Comparison of ENCODE assay signal across 2 cellular contexts in genomic region chr1:46465981-46466476, GRCh38.
TF ChIP-seq lines count a peak whose summit lies in the region.

No MANE protein-coding gene starts in this region.

TF ChIP-seq in HCT116, 20 proteins besides CTCF, POLR2A, EP300 and RAD21 (continued from another document):
- TF ChIP-seq, protein P1, sequence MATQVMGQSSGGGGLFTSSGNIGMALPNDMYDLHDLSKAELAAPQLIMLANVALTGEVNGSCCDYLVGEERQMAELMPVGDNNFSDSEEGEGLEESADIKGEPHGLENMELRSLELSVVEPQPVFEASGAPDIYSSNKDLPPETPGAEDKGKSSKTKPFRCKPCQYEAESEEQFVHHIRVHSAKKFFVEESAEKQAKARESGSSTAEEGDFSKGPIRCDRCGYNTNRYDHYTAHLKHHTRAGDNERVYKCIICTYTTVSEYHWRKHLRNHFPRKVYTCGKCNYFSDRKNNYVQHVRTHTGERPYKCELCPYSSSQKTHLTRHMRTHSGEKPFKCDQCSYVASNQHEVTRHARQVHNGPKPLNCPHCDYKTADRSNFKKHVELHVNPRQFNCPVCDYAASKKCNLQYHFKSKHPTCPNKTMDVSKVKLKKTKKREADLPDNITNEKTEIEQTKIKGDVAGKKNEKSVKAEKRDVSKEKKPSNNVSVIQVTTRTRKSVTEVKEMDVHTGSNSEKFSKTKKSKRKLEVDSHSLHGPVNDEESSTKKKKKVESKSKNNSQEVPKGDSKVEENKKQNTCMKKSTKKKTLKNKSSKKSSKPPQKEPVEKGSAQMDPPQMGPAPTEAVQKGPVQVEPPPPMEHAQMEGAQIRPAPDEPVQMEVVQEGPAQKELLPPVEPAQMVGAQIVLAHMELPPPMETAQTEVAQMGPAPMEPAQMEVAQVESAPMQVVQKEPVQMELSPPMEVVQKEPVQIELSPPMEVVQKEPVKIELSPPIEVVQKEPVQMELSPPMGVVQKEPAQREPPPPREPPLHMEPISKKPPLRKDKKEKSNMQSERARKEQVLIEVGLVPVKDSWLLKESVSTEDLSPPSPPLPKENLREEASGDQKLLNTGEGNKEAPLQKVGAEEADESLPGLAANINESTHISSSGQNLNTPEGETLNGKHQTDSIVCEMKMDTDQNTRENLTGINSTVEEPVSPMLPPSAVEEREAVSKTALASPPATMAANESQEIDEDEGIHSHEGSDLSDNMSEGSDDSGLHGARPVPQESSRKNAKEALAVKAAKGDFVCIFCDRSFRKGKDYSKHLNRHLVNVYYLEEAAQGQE (IDR thresholded peaks at IDR 0.05; ENCODE audit: low read depth): no peak
- TF ChIP-seq, protein P2, sequence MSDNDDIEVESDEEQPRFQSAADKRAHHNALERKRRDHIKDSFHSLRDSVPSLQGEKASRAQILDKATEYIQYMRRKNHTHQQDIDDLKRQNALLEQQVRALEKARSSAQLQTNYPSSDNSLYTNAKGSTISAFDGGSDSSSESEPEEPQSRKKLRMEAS (IDR thresholded peaks at IDR 0.05): no peak
- TF ChIP-seq YY1 (IDR thresholded peaks at IDR 0.05; ENCODE audit: extremely low read depth, insufficient replicate concordance, low read depth, low read length) (no peak), CBX3 (IDR thresholded peaks at IDR 0.05; ENCODE audit: low read depth) (no peak)

TF ChIP-seq in WTC11, 78 proteins besides CTCF, POLR2A, EP300 and RAD21 (continued from another document):
- TF ChIP-seq ZNF532 (CRISPR knock-in tag; IDR thresholded peaks at IDR 0.05; ENCODE audit: borderline replicate concordance): no peak
- TF ChIP-seq GABPB1 (CRISPR knock-in tag; IDR thresholded peaks at IDR 0.05): no peak
- no peak for TF ChIP-seq MLX (CRISPR knock-in tag; IDR thresholded peaks at IDR 0.05)
- TF ChIP-seq ZNF121 (CRISPR knock-in tag; IDR thresholded peaks at IDR 0.05): no peak
- TF ChIP-seq PRDM15 (CRISPR knock-in tag; IDR thresholded peaks at IDR 0.05): no peak
- no peak for TF ChIP-seq FOXK1 (CRISPR knock-in tag; IDR thresholded peaks at IDR 0.05)
- TF ChIP-seq, protein P3, sequence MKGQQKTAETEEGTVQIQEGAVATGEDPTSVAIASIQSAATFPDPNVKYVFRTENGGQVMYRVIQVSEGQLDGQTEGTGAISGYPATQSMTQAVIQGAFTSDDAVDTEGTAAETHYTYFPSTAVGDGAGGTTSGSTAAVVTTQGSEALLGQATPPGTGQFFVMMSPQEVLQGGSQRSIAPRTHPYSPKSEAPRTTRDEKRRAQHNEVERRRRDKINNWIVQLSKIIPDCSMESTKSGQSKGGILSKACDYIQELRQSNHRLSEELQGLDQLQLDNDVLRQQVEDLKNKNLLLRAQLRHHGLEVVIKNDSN (CRISPR knock-in tag; IDR thresholded peaks at IDR 0.05): no peak
- TF ChIP-seq ZNF423 (CRISPR knock-in tag; IDR thresholded peaks at IDR 0.05): no peak
- no peak for TF ChIP-seq AR (CRISPR knock-in tag; IDR thresholded peaks at IDR 0.05)
- TF ChIP-seq, protein P4, sequence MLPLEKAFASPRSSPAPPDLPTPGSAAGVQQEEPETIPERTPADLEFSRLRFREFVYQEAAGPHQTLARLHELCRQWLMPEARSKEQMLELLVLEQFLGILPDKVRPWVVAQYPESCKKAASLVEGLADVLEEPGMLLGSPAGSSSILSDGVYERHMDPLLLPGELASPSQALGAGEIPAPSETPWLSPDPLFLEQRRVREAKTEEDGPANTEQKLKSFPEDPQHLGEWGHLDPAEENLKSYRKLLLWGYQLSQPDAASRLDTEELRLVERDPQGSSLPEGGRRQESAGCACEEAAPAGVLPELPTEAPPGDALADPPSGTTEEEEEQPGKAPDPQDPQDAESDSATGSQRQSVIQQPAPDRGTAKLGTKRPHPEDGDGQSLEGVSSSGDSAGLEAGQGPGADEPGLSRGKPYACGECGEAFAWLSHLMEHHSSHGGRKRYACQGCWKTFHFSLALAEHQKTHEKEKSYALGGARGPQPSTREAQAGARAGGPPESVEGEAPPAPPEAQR (CRISPR knock-in tag; IDR thresholded peaks at IDR 0.05): no peak
- TF ChIP-seq TEAD1 (CRISPR knock-in tag; IDR thresholded peaks at IDR 0.05): no peak
- no peak for TF ChIP-seq OVOL2 (CRISPR knock-in tag; IDR thresholded peaks at IDR 0.05; ENCODE audit: borderline replicate concordance)
- TF ChIP-seq ZNF232 (CRISPR knock-in tag; IDR thresholded peaks at IDR 0.05): no peak
